10 cellular contexts compared by ENCODE assay signal in the genomic region with DNA sequence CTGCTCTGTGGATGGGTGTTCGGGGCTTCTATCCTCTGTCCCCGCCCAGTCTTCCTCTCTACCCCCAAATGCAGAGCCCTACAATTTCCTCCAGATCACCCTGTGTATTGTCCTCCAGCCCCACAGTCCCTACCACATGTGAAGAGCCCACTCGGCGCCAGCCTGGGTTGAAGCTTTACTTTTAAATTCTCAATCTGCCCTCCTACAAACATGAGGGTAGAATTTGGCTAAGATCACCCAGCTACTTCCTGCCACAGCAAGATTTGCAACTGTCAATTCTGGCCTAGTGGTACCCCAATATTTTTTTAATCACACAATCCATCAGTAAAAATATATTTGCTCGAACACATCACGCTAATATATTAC. TPM values are rescaled to one million over a fixed set of nuclear protein-coding genes. Genes with fewer than 3 reads are reported as not detected.
DNase-seq lines count a peak whose midpoint lies in the region; ATAC-seq and TF ChIP-seq lines count a peak whose summit lies in the region.
"Had no signal": no experiment of that assay in that cellular context is flagged by ENCODE, and none has a peak within 500 bp of the region (broad histone marks: within the 10 kb centered on the region; RNA-seq: fewer than 3 reads in every experiment).

No MANE protein-coding gene starts in this region.

- intact Hi-C loops in heart left ventricle (cut with DNase I), result no loop called here
- intact Hi-C loops in left ventricle myocardium superior (cut with micrococcal nuclease), result no loop called here

- peak overlapping the region; percentile 99 to 100 for H3K27ac Mint-ChIP-seq in activated naive CD4-positive, alpha-beta T cell treated with anti-CD3 and anti-CD28 coated beads, Interleukin-2, amount 50 U/mL, for 72 hours

- TF ChIP-seq CTCF in heart left ventricle (IDR thresholded peaks at IDR 0.05) (no peak), upper lobe of left lung (IDR thresholded peaks at IDR 0.05) (no peak)

- H3K36me3 ChIP-seq in heart left ventricle, result peaks cover 0 to 24% (median 14%) of the 10 kb centered on the region in 9 donors
- peaks cover 17 to 25% of the 10 kb centered on the region in 2 donors for H3K36me3 ChIP-seq in mucosa of rectum (ENCODE audit: control insufficient read depth in 2 of 2, insufficient read depth in 2 of 2, low read length in 2 of 2)
- H3K36me3 ChIP-seq in upper lobe of left lung, result peaks cover 6 to 25% (median 16%) of the 10 kb centered on the region in 4 donors
- H3K36me3 ChIP-seq in H7 (replicated peaks; ENCODE audit: control insufficient read depth, insufficient read depth, low read length), result no peaks in the 10 kb centered on the region

- TF ChIP-seq EP300 in upper lobe of left lung (IDR thresholded peaks at IDR 0.05), result no peak

- no peak for TF ChIP-seq POLR2A in heart left ventricle (IDR thresholded peaks at IDR 0.05)
- TF ChIP-seq POLR2A in upper lobe of left lung (IDR thresholded peaks at IDR 0.05), result no peak

- H3K4me3 ChIP-seq in heart left ventricle (peak overlapping the region in 4 of 12 donors; percentile 14 to 77 (median 26)), mucosa of rectum (ENCODE audit: low read length in 2 of 2) (peak overlapping the region in 1 of 2 donors; percentile 34), upper lobe of left lung (peak overlapping the region in 2 of 4 donors; percentile 18 to 29), H7 (ENCODE audit: insufficient read depth, low read depth, low read length) (no peak overlapping the region)

- H3K4me1 ChIP-seq in heart left ventricle (peaks cover 0 to 79% (median 50%) of the 10 kb centered on the region in 12 donors), mucosa of rectum (ENCODE audit: control insufficient read depth in 2 of 2, insufficient read depth in 2 of 2, low read length in 2 of 2) (peaks cover 39 to 47% of the 10 kb centered on the region in 2 donors), upper lobe of left lung (peaks cover 53 to 84% (median 63%) of the 10 kb centered on the region in 4 donors)
- H3K4me1 ChIP-seq: pancreas had no signal

- H3K9me3 Mint-ChIP-seq in activated naive CD4-positive, alpha-beta T cell treated with anti-CD3 and anti-CD28 coated beads, Interleukin-2, amount 50 U/mL, for 72 hours, result no peaks in the 10 kb centered on the region

- ATAC-seq in heart left ventricle, result no peak
- ATAC-seq in left ventricle myocardium superior, result no peak
- no peak for ATAC-seq in activated naive CD4-positive, alpha-beta T cell treated with anti-CD3 and anti-CD28 coated beads, Interleukin-2, amount 50 U/mL, for 72 hours
- no peak for ATAC-seq in upper lobe of left lung (ENCODE audit: low FRiP score in 2 of 2)
- ATAC-seq in GM19455 (IDR thresholded peaks at IDR 0.05; ENCODE audit: unreplicated experiment), result no peak

- WGBS in heart left ventricle, 4 donors, result 48 to 59% (median 58%) methylated on average over 6 of the region's 6 CpGs
- 57 to 60% methylated on average over 5 to 6 of the region's 6 CpGs for WGBS in upper lobe of left lung, 2 donors

- peak overlapping the region in 1 of 2 donors; percentile 57 for H3K9ac ChIP-seq in mucosa of rectum (ENCODE audit: low read depth in 1 of 2, low read length in 2 of 2)

- H3K27ac ChIP-seq in heart left ventricle (peak overlapping the region; percentile 60 to 97 (median 74)), mucosa of rectum (ENCODE audit: low read depth in 2 of 2, low read length in 2 of 2) (peak overlapping the region; percentile 69 to 90), upper lobe of left lung (peak overlapping the region; percentile 87 to 95 (median 92))

- H3K27me3 ChIP-seq in heart left ventricle, result no peaks in the 10 kb centered on the region
- no peaks in the 10 kb centered on the region for H3K27me3 ChIP-seq in mucosa of rectum (ENCODE audit: control insufficient read depth in 2 of 2, insufficient read depth in 2 of 2, low read length in 2 of 2)
- no peaks in the 10 kb centered on the region for H3K27me3 ChIP-seq in upper lobe of left lung
- H3K27me3 ChIP-seq in H7 (ENCODE audit: control insufficient read depth, insufficient read depth, low read length), result no peaks in the 10 kb centered on the region
- H3K27me3 ChIP-seq: pancreas had no signal

- DNase-seq in heart left ventricle (no peak), left ventricle myocardium superior (no peak), upper lobe of left lung (no peak), NCI-H510A (lab: John Stamatoyannopoulos, UW) (no peak), H7 (no peak)
- no peak for DNase-seq in activated naive CD4-positive, alpha-beta T cell treated with anti-CD3 and anti-CD28 coated beads, Interleukin-2, amount 50 U/mL, for 72 hours (ENCODE audit: low spot score in 2 of 2)
- DNase-seq: pancreas; stimulated activated naive CD4-positive, alpha-beta T cell treated with Interleukin-2 at 50 U/mL for 16 hours had no signal

- peaks cover 55 to 67% of the 10 kb centered on the region in 2 donors for H3K36me3 Mint-ChIP-seq in activated naive CD4-positive, alpha-beta T cell treated with anti-CD3 and anti-CD28 coated beads, Interleukin-2, amount 50 U/mL, for 72 hours

- H3K9me3 ChIP-seq in heart left ventricle (no peaks in the 10 kb centered on the region), mucosa of rectum (ENCODE audit: control insufficient read depth in 2 of 2, low read length in 2 of 2) (no peaks in the 10 kb centered on the region), upper lobe of left lung (no peaks in the 10 kb centered on the region)
- H3K9me3 ChIP-seq: pancreas had no signal

RNA-seq across cellular contexts. Expression of a gene that starts 3.9 kb away (rescaled TPM):
- total RNA-seq in heart left ventricle, result 10 to 100 TPM in 2 of 9 donors, 1 to 10 TPM in 7; 2.5 to 30.8 (median 4.3) TPM
- 1 to 10 TPM; 4.4 to 4.6 TPM for polyA plus RNA-seq in heart left ventricle
- total RNA-seq in left ventricle myocardium superior, result 5.1 TPM
- 100 to 1,000 TPM; 165 to 174 TPM for total RNA-seq in activated naive CD4-positive, alpha-beta T cell treated with anti-CD3 and anti-CD28 coated beads, Interleukin-2, amount 50 U/mL, for 72 hours
- total RNA-seq in upper lobe of left lung, result 100 to 1,000 TPM in 1 of 6 donors, 10 to 100 TPM in 5; 38.3 to 152 (median 61.5) TPM
- 16.7 and 17.4 TPM in 2 replicates for total RNA-seq in H7 (2014; rRNA removed; shearing (Covaris generic))

RNA-seq across cellular contexts. Expression of a gene that starts 54.2 kb away (rescaled TPM):
- not detected for total RNA-seq in heart left ventricle
- under 1 TPM in 1 of 2 donors, not detected in 1; 0.14 TPM for polyA plus RNA-seq in heart left ventricle
- total RNA-seq in left ventricle myocardium superior, result not detected
- not detected for total RNA-seq in activated naive CD4-positive, alpha-beta T cell treated with anti-CD3 and anti-CD28 coated beads, Interleukin-2, amount 50 U/mL, for 72 hours
- 1 to 10 TPM in 4 of 6 donors, not detected in 2; 2.2 to 5.5 (median 4.0) TPM for total RNA-seq in upper lobe of left lung
- total RNA-seq in H7 (2014; rRNA removed; shearing (Covaris generic)), result 1.2 and 2.2 TPM in 2 replicates
